ENCODE assay signal across 9 cellular contexts in genomic region chr18:55415258-55415871, GRCh38.
DNase-seq lines count a peak whose midpoint lies in the region; ATAC-seq lines count a peak whose summit lies in the region.
"Had no signal": no experiment of that assay in that cellular context is flagged by ENCODE, and none has a peak within 500 bp of the region (broad histone marks: within the 10 kb centered on the region; RNA-seq: fewer than 3 reads in every experiment).

No MANE protein-coding gene starts in this region.

- H3K27ac ChIP-seq in effector memory CD4-positive, alpha-beta T cell (ENCODE audit: insufficient read depth, low read length, poor library complexity, severe bottlenecking), result no peak overlapping the region

- POLR2A ChIA-PET in activated CD4-positive, alpha-beta memory T cell treated with anti-CD3 and anti-CD28 coated beads, Interleukin-2, amount 10 ng/mL, durations not matched to agents 7 days and 5 days (lab: Charles Lee), result no interaction called here

- H3K27ac Mint-ChIP-seq in activated CD4-positive, alpha-beta memory T cell treated with anti-CD3 and anti-CD28 coated beads, Interleukin-2, amount 10 ng/mL, durations not matched to agents 7 days and 5 days, result no peak overlapping the region
- H3K27ac Mint-ChIP-seq: T-helper 1 cell treated with Interleukin-12 subunit alpha and Interleukin-12 subunit beta and Interleukin-4 antibody, amounts not matched to agents 30 μg/mL and 1 μg/mL, for 36 hours had no signal

- ATAC-seq in GM19351 (IDR thresholded peaks at IDR 0.05; ENCODE audit: unreplicated experiment), result peak; percentile 91
- peak; percentile 64 for ATAC-seq in HG03469 (IDR thresholded peaks at IDR 0.05; ENCODE audit: unreplicated experiment)

- H3K4me1 Mint-ChIP-seq in activated CD4-positive, alpha-beta memory T cell treated with anti-CD3 and anti-CD28 coated beads, Interleukin-2, amount 10 ng/mL, durations not matched to agents 7 days and 5 days, result no peaks in the 10 kb centered on the region

- H3K27me3 Mint-ChIP-seq in activated CD4-positive, alpha-beta memory T cell treated with anti-CD3 and anti-CD28 coated beads, Interleukin-2, amount 10 ng/mL, durations not matched to agents 7 days and 5 days, result peaks cover 2% of the 10 kb centered on the region

- no peaks in the 10 kb centered on the region for H3K9me3 ChIP-seq in effector memory CD4-positive, alpha-beta T cell (ENCODE audit: control insufficient read depth, low read length)

- CTCF ChIA-PET in activated CD4-positive, alpha-beta memory T cell treated with anti-CD3 and anti-CD28 coated beads, Interleukin-2, amount 10 ng/mL, durations not matched to agents 7 days and 5 days (lab: Charles Lee), result interaction anchor here (0.6 to 2.0 kb wide), 8 partner anchors 9 to 1161 kb away, joined by 3 to 9 read pairs (median 4); no protein-coding TSS in a partner anchor

- no peaks in the 10 kb centered on the region for H3K27me3 ChIP-seq in effector memory CD4-positive, alpha-beta T cell (replicated peaks; ENCODE audit: control insufficient read depth, insufficient read depth, low read length, poor library complexity, severe bottlenecking)

- no peak overlapping the region for H3K4me3 ChIP-seq in effector memory CD4-positive, alpha-beta T cell (ENCODE audit: insufficient read depth, low read depth, low read length, poor library complexity, severe bottlenecking)

- no peaks in the 10 kb centered on the region for H3K4me1 ChIP-seq in effector memory CD4-positive, alpha-beta T cell (ENCODE audit: control insufficient read depth, insufficient read depth, low read length, poor library complexity, severe bottlenecking)

- no peaks in the 10 kb centered on the region for H3K36me3 Mint-ChIP-seq in activated CD4-positive, alpha-beta memory T cell treated with anti-CD3 and anti-CD28 coated beads, Interleukin-2, amount 10 ng/mL, durations not matched to agents 7 days and 5 days (ENCODE audit: low read depth)

- H3K4me3 Mint-ChIP-seq in activated CD4-positive, alpha-beta memory T cell treated with anti-CD3 and anti-CD28 coated beads, Interleukin-2, amount 10 ng/mL, durations not matched to agents 7 days and 5 days, result no peak overlapping the region
- H3K4me3 Mint-ChIP-seq: T-helper 1 cell treated with Interleukin-12 subunit alpha and Interleukin-12 subunit beta and Interleukin-4 antibody, amounts not matched to agents 30 μg/mL and 1 μg/mL, for 36 hours had no signal

- H3K9me3 Mint-ChIP-seq in activated CD4-positive, alpha-beta memory T cell treated with anti-CD3 and anti-CD28 coated beads, Interleukin-2, amount 10 ng/mL, durations not matched to agents 7 days and 5 days, result no peaks in the 10 kb centered on the region
- H3K9me3 Mint-ChIP-seq: T-helper 1 cell treated with Interleukin-12 subunit alpha and Interleukin-12 subunit beta and Interleukin-4 antibody, amounts not matched to agents 30 μg/mL and 1 μg/mL, for 36 hours had no signal

- DNase-seq in CD1c-positive myeloid dendritic cell (ENCODE audit: extremely low spot score) (peak; percentile 73), NCI-H748 treated with DMSO at 0.1 percent for 48 hours (lab: John Stamatoyannopoulos, UW) (peak; percentile 82), midbrain (lab: John Stamatoyannopoulos, UW) (peak; percentile 84)
- DNase-seq in activated CD4-positive, alpha-beta memory T cell treated with anti-CD3 and anti-CD28 coated beads, Interleukin-2, amount 10 ng/mL, durations not matched to agents 7 days and 5 days, result peak; percentile 74
- peak; percentile 1 to 32 (median 8) for DNase-seq in effector memory CD4-positive, alpha-beta T cell
- DNase-seq in stimulated activated CD8-positive, alpha-beta memory T cell treated with anti-CD3 and anti-CD28 coated beads, Interleukin-4, amount 100 ng/mL, for 24 hours (ENCODE audit: low read depth), result peak; percentile 55

- H3K36me3 ChIP-seq in effector memory CD4-positive, alpha-beta T cell (ENCODE audit: control insufficient read depth, insufficient read depth, low read length), result no peaks in the 10 kb centered on the region

Comparison
In these comparisons a context has a peak if more than half of its experiments do, and no peak if none do; other contexts are left out.
1. DNase-seq: peak in every context shown above with its lines; median percentile 84 in midbrain; 82 in NCI-H748 treated with DMSO at 0.1 percent for 48 hours; 74 in activated CD4-positive, alpha-beta memory T cell treated with anti-CD3 and anti-CD28 coated beads, Interleukin-2, amount 10 ng/mL, durations not matched to agents 7 days and 5 days; 73 in CD1c-positive myeloid dendritic cell; 55 in stimulated activated CD8-positive, alpha-beta memory T cell treated with anti-CD3 and anti-CD28 coated beads, Interleukin-4, amount 100 ng/mL, for 24 hours; 8 in effector memory CD4-positive, alpha-beta T cell.